Comparison of ENCODE assay signal across 19 cellular contexts in the genomic region with DNA sequence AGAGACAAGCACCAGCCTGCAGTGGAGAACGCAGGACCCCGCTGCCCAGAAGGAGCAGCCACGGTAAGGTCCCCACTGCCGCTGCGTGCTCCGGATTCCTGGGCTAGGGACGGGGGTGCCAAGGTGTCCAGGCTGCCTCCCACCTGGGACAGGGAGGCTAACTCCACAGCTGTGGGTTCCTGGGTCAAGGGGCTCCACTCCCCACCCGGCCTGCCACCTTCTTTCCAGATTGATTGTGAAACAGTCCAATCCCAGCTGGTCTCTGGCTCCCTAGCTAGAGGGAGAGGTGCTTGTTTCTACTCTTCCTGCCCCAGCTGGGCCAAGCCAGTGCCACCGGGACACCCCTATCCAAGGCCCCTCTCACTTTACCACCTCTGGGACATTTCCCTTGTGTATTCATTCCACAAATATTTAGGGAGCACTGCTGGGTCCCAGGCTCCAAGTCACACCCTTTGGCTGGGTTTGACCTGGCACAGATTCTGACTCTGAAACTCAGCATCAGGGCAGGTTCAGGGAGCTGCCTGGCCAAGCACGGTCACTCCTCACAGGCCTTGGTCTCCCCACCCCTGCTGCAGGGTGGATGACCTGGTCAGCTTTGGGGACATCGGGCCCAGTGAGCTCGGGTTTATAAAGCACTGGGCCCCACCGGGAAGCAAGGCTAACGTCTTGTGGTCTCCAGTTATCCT. TPM values are rescaled to one million over a fixed set of nuclear protein-coding genes. Genes with fewer than 3 reads are reported as not detected.
A peak's percentile ranks its signal among the peaks of the same experiment; 100 is the strongest.
DNase-seq lines count a peak whose midpoint lies in the region; ATAC-seq lines count a peak whose summit lies in the region.
"Had no signal": no experiment of that assay in that cellular context is flagged by ENCODE, and none has a peak within 500 bp of the region (broad histone marks: within the 10 kb centered on the region; RNA-seq: fewer than 3 reads in every experiment).

No MANE protein-coding gene starts in this region.

- H3K4me3 ChIP-seq in mesendoderm (ENCODE audit: low read length): no peak overlapping the region
- H3K4me3 ChIP-seq in urinary bladder (ENCODE audit: low read depth, low read length): no peak overlapping the region

- H3K36me3 Mint-ChIP-seq in activated CD8-positive, alpha-beta memory T cell treated with anti-CD3 and anti-CD28 coated beads, Interleukin-2, amount 10 ng/mL, durations not matched to agents 7 days and 5 days: no peaks in the 10 kb centered on the region

- peak; percentile 45 for DNase-seq in activated CD8-positive, alpha-beta memory T cell treated with anti-CD3 and anti-CD28 coated beads, Interleukin-2, amount 50 U/mL, for 48 hours
- DNase-seq in activated CD8-positive, alpha-beta memory T cell treated with anti-CD3 and anti-CD28 coated beads, Interleukin-2, amount 10 ng/mL, durations not matched to agents 7 days and 5 days: no peak
- DNase-seq in ecto neural progenitor cell (ENCODE audit: low spot score): peak; percentile 43
- no peak for DNase-seq in mesendoderm
- no peak for DNase-seq in stimulated activated CD4-positive, alpha-beta T cell treated with anti-CD3 and anti-CD28 coated beads, Interleukin-2, amount 100 ng/mL, for 24 hours
- DNase-seq in activated CD4-positive, CD25-positive, alpha-beta regulatory T cell treated with anti-CD3 and anti-CD28 coated beads, Interleukin-2, amount 50 U/mL, for 72 hours: no peak
- no peak for DNase-seq in NCI-H748 treated with DMSO at 0.1 percent for 48 hours (lab: John Stamatoyannopoulos, UW)
- DNase-seq: activated CD8-positive, alpha-beta T cell treated with anti-CD3 and anti-CD28 coated beads for 36 hours; DMS 273 treated with DMSO at 0.1 percent for 48 hours; NCI-H1436 treated with DMSO at 0.1 percent for 48 hours; SHP77 treated with DMSO at 0.1 percent for 48 hours; stimulated activated CD4-positive, alpha-beta T cell treated with anti-CD3 and anti-CD28 coated beads, Interleukin-2, amount 100 ng/mL, for 48 hours; T-helper 1 cell; WERI-Rb-1 had no signal

- no peaks in the 10 kb centered on the region for H3K79me1 ChIP-seq in mesendoderm (ENCODE audit: low read length)

- H3K9ac ChIP-seq in mesendoderm (ENCODE audit: low read length): no peak overlapping the region

- no peak overlapping the region for H4K8ac ChIP-seq in mesendoderm (ENCODE audit: low read depth, low read length)

- H3K9me3 Mint-ChIP-seq in activated CD8-positive, alpha-beta memory T cell treated with anti-CD3 and anti-CD28 coated beads, Interleukin-2, amount 10 ng/mL, durations not matched to agents 7 days and 5 days (ENCODE audit: low read depth): no peaks in the 10 kb centered on the region
- H3K9me3 Mint-ChIP-seq: activated CD8-positive, alpha-beta T cell treated with anti-CD3 and anti-CD28 coated beads for 36 hours; activated T-helper 1 cell treated with anti-CD3 and anti-CD28 coated beads, Interleukin-12 subunit alpha, Interleukin-12 subunit beta, Interleukin-2, Interleukin-4 antibody, amounts not matched to agents 30 ng/mL and 10 ng/mL and 1 ng/mL, durations not matched to agents 14 hours and 24 hours and 36 hours had no signal

- no peaks in the 10 kb centered on the region for H3K27me3 ChIP-seq in mesendoderm (ENCODE audit: insufficient read depth, low read length, poor library complexity)

- peaks cover 28% of the 10 kb centered on the region for H3K27me3 Mint-ChIP-seq in activated CD8-positive, alpha-beta memory T cell treated with anti-CD3 and anti-CD28 coated beads, Interleukin-2, amount 10 ng/mL, durations not matched to agents 7 days and 5 days

- H2AK5ac ChIP-seq in mesendoderm (ENCODE audit: low read length): no peak overlapping the region

- H3K27ac Mint-ChIP-seq in activated CD8-positive, alpha-beta memory T cell treated with anti-CD3 and anti-CD28 coated beads, Interleukin-2, amount 10 ng/mL, durations not matched to agents 7 days and 5 days: no peak overlapping the region
- H3K27ac Mint-ChIP-seq: activated CD8-positive, alpha-beta T cell treated with anti-CD3 and anti-CD28 coated beads for 36 hours; activated T-helper 1 cell treated with anti-CD3 and anti-CD28 coated beads, Interleukin-12 subunit alpha, Interleukin-12 subunit beta, Interleukin-2, Interleukin-4 antibody, amounts not matched to agents 30 ng/mL and 10 ng/mL and 1 ng/mL, durations not matched to agents 14 hours and 24 hours and 36 hours had no signal

- H3K4ac ChIP-seq in mesendoderm (ENCODE audit: low read depth, low read length): no peak overlapping the region

- peak overlapping the region; percentile 7 for H3K56ac ChIP-seq in mesendoderm (ENCODE audit: low read length)

- H2BK5ac ChIP-seq in mesendoderm (ENCODE audit: low read length): no peak overlapping the region

- no peak overlapping the region for H2BK15ac ChIP-seq in mesendoderm (replicated peaks; ENCODE audit: low read depth)

- no peak overlapping the region for H2BK120ac ChIP-seq in mesendoderm (ENCODE audit: low read depth, low read length)

- no peak overlapping the region for H3K4me2 ChIP-seq in mesendoderm (ENCODE audit: low read length)

- no peak for ATAC-seq in activated CD8-positive, alpha-beta memory T cell treated with anti-CD3 and anti-CD28 coated beads, Interleukin-2, amount 10 ng/mL, durations not matched to agents 7 days and 5 days
- ATAC-seq: activated CD8-positive, alpha-beta T cell treated with anti-CD3 and anti-CD28 coated beads for 36 hours had no signal

- no peak overlapping the region for H3K23ac ChIP-seq in mesendoderm (ENCODE audit: low read length)

- H3K4me1 ChIP-seq in mesendoderm (ENCODE audit: control insufficient read depth, low read depth, low read length) (peaks cover 3% of the 10 kb centered on the region), urinary bladder (ENCODE audit: insufficient read depth) (no peaks in the 10 kb centered on the region)

- WGBS in mesendoderm (ENCODE audit: extremely low coverage, insufficient coverage, low lambda C conversion rate): no CpG with 5 or more reads among the region's 14 CpGs
- WGBS in urinary bladder: 82% methylated on average over 14 of the region's 14 CpGs

- no peak overlapping the region for H3K18ac ChIP-seq in mesendoderm (ENCODE audit: low read length)

- CTCF ChIA-PET in activated CD8-positive, alpha-beta memory T cell treated with anti-CD3 and anti-CD28 coated beads, Interleukin-2, amount 10 ng/mL, durations not matched to agents 7 days and 5 days (lab: Charles Lee): interaction anchor here (0.7 to 4.3 kb wide), 6 partner anchors 11 to 238 kb away, joined by 3 to 25 read pairs (median 5); no protein-coding TSS in a partner anchor

- H3K4me1 Mint-ChIP-seq in activated CD8-positive, alpha-beta memory T cell treated with anti-CD3 and anti-CD28 coated beads, Interleukin-2, amount 10 ng/mL, durations not matched to agents 7 days and 5 days: peaks cover 14% of the 10 kb centered on the region

- H4K5ac ChIP-seq in mesendoderm (ENCODE audit: low read length): no peak overlapping the region

- H3K27ac ChIP-seq in mesendoderm (ENCODE audit: low read depth, low read length) (no peak overlapping the region), urinary bladder (ENCODE audit: low read depth) (peak overlapping the region; percentile 49)
- H3K27ac ChIP-seq: 22Rv1, C4-2B, WERI-Rb-1 had no signal

- H3K79me2 ChIP-seq in mesendoderm (ENCODE audit: control insufficient read depth, insufficient read depth, low read length): no peaks in the 10 kb centered on the region

- H3K4me3 Mint-ChIP-seq in activated CD8-positive, alpha-beta memory T cell treated with anti-CD3 and anti-CD28 coated beads, Interleukin-2, amount 10 ng/mL, durations not matched to agents 7 days and 5 days: no peak overlapping the region
- H3K4me3 Mint-ChIP-seq: activated CD8-positive, alpha-beta T cell treated with anti-CD3 and anti-CD28 coated beads for 36 hours; activated T-helper 1 cell treated with anti-CD3 and anti-CD28 coated beads, Interleukin-12 subunit alpha, Interleukin-12 subunit beta, Interleukin-2, Interleukin-4 antibody, amounts not matched to agents 30 ng/mL and 10 ng/mL and 1 ng/mL, durations not matched to agents 14 hours and 24 hours and 36 hours had no signal

- H3K36me3 ChIP-seq in mesendoderm (ENCODE audit: control insufficient read depth, insufficient read depth, low read length) (no peaks in the 10 kb centered on the region), urinary bladder (ENCODE audit: insufficient read depth) (no peaks in the 10 kb centered on the region)
- H3K36me3 ChIP-seq: WERI-Rb-1 had no signal

RNA-seq across cellular contexts. Expression of gene PAK6, which starts 1.9 kb away (rescaled TPM):
- total RNA-seq in activated CD8-positive, alpha-beta memory T cell treated with anti-CD3 and anti-CD28 coated beads, Interleukin-2, amount 10 ng/mL, durations not matched to agents 7 days and 5 days: 1 to 10 TPM; 1.0 to 1.7 TPM
- polyA plus RNA-seq in mesendoderm (2013, experiment 1 of 2): 5.8 TPM
- polyA plus RNA-seq in mesendoderm (2013, experiment 2 of 2): 6.7 TPM
- 2.0 TPM for total RNA-seq in urinary bladder
- polyA plus RNA-seq in urinary bladder: 2.0 TPM

RNA-seq across cellular contexts. Expression of gene ANKRD63, which starts 42.1 kb away (rescaled TPM):
- total RNA-seq in activated CD8-positive, alpha-beta memory T cell treated with anti-CD3 and anti-CD28 coated beads, Interleukin-2, amount 10 ng/mL, durations not matched to agents 7 days and 5 days: not detected
- polyA plus RNA-seq in mesendoderm (2013, experiment 1 of 2): 0.04 TPM
- polyA plus RNA-seq in mesendoderm (2013, experiment 2 of 2): 0.06 TPM
- total RNA-seq in urinary bladder: not detected
- not detected for polyA plus RNA-seq in urinary bladder
- total RNA-seq: activated CD8-positive, alpha-beta T cell treated with anti-CD3 and anti-CD28 coated beads for 36 hours; activated T-helper 1 cell treated with anti-CD3 and anti-CD28 coated beads, Interleukin-12 subunit alpha, Interleukin-12 subunit beta, Interleukin-2, Interleukin-4 antibody, amounts not matched to agents 30 ng/mL and 10 ng/mL and 1 ng/mL, durations not matched to agents 14 hours and 24 hours and 36 hours; mononuclear cell had no signal

Comparison
In these comparisons a context has a peak if more than half of its experiments do, and no peak if none do; other contexts are left out.
1. DNase-seq: peak in activated CD8-positive, alpha-beta memory T cell treated with anti-CD3 and anti-CD28 coated beads, Interleukin-2, amount 50 U/mL, for 48 hours (single experiment) and ecto neural progenitor cell (single experiment); none in activated CD8-positive, alpha-beta memory T cell treated with anti-CD3 and anti-CD28 coated beads, Interleukin-2, amount 10 ng/mL, durations not matched to agents 7 days and 5 days (single experiment), mesendoderm (single experiment), stimulated activated CD4-positive, alpha-beta T cell treated with anti-CD3 and anti-CD28 coated beads, Interleukin-2, amount 100 ng/mL, for 24 hours (0 of 2), activated CD4-positive, CD25-positive, alpha-beta regulatory T cell treated with anti-CD3 and anti-CD28 coated beads, Interleukin-2, amount 50 U/mL, for 72 hours (single experiment) and NCI-H748 treated with DMSO at 0.1 percent for 48 hours (single experiment).